In genomic region chr6:114430534-114431124, GRCh38 we compare ENCODE assay signal across 27 cellular contexts.
A peak's percentile ranks its signal among the peaks of the same experiment; 100 is the strongest.
DNase-seq lines count a peak whose midpoint lies in the region; FAIRE-seq and TF ChIP-seq lines count a peak whose summit lies in the region.
"Had no signal": no experiment of that assay in that cellular context is flagged by ENCODE, and none has a peak within 500 bp of the region (broad histone marks: within the 10 kb centered on the region; RNA-seq: fewer than 3 reads in every experiment).

No MANE protein-coding gene starts in this region.

- H3K9ac ChIP-seq in HUES64 (ENCODE audit: low read depth, low read length), result no peak overlapping the region

- H3K4me3 Mint-ChIP-seq in neural crest cell, result peak overlapping the region; percentile 1
- H3K4me3 Mint-ChIP-seq in activated CD4-positive, alpha-beta memory T cell treated with anti-CD3 and anti-CD28 coated beads, Interleukin-2, amount 10 ng/mL, durations not matched to agents 7 days and 5 days, result no peak overlapping the region
- H3K4me3 Mint-ChIP-seq: activated CD4-positive, alpha-beta T cell treated with anti-CD3 and anti-CD28 coated beads for 36 hours; activated naive CD8-positive, alpha-beta T cell treated with anti-CD3 and anti-CD28 coated beads, Interleukin-2, amount 50 U/mL, for 24 hours; activated T-cell treated with anti-CD3 and anti-CD28 coated beads, Interleukin-2, amount 50 U/mL, for 24 hours; CD4-positive, alpha-beta T cell; IgD-negative memory B cell; memory B cell; naive B cell; T-helper 1 cell treated with Interleukin-12 subunit alpha and Interleukin-12 subunit beta and Interleukin-4 antibody, amounts not matched to agents 30 μg/mL and 1 μg/mL, for 36 hours; type B pancreatic cell had no signal

- no peak for TF ChIP-seq CTCF in neural crest cell (conservative IDR thresholded peaks at IDR 0.05)

- peaks cover 20% of the 10 kb centered on the region for H3K4me1 Mint-ChIP-seq in neural crest cell
- no peaks in the 10 kb centered on the region for H3K4me1 Mint-ChIP-seq in activated CD4-positive, alpha-beta memory T cell treated with anti-CD3 and anti-CD28 coated beads, Interleukin-2, amount 10 ng/mL, durations not matched to agents 7 days and 5 days
- H3K4me1 Mint-ChIP-seq: activated CD4-positive, alpha-beta T cell treated with anti-CD3 and anti-CD28 coated beads for 36 hours; activated naive CD8-positive, alpha-beta T cell treated with anti-CD3 and anti-CD28 coated beads, Interleukin-2, amount 50 U/mL, for 24 hours; IgD-negative memory B cell; memory B cell; naive B cell had no signal

- H3K36me3 Mint-ChIP-seq in neural crest cell (ENCODE audit: low read depth), result no peaks in the 10 kb centered on the region
- no peaks in the 10 kb centered on the region for H3K36me3 Mint-ChIP-seq in activated CD4-positive, alpha-beta memory T cell treated with anti-CD3 and anti-CD28 coated beads, Interleukin-2, amount 10 ng/mL, durations not matched to agents 7 days and 5 days (ENCODE audit: low read depth)
- H3K36me3 Mint-ChIP-seq: IgD-negative memory B cell, memory B cell, naive B cell, type B pancreatic cell had no signal

- H3K27ac Mint-ChIP-seq in neural crest cell (ENCODE audit: unreplicated experiment), result no peak overlapping the region
- no peak overlapping the region for H3K27ac Mint-ChIP-seq in activated CD4-positive, alpha-beta memory T cell treated with anti-CD3 and anti-CD28 coated beads, Interleukin-2, amount 10 ng/mL, durations not matched to agents 7 days and 5 days
- H3K27ac Mint-ChIP-seq: activated CD4-positive, alpha-beta T cell treated with anti-CD3 and anti-CD28 coated beads for 36 hours; activated naive CD8-positive, alpha-beta T cell treated with anti-CD3 and anti-CD28 coated beads, Interleukin-2, amount 50 U/mL, for 24 hours; activated T-cell treated with anti-CD3 and anti-CD28 coated beads, Interleukin-2, amount 50 U/mL, for 24 hours; CD4-positive, alpha-beta T cell; IgD-negative memory B cell; memory B cell; naive B cell; T-helper 1 cell treated with Interleukin-12 subunit alpha and Interleukin-12 subunit beta and Interleukin-4 antibody, amounts not matched to agents 30 μg/mL and 1 μg/mL, for 36 hours; type B pancreatic cell had no signal

- no peak for FAIRE-seq in HTR-8/SVneo (lab: Jason Lieb, UNC)
- FAIRE-seq: RCC 7860, small intestine had no signal

- peak overlapping the region; percentile 6; the same call in 1 of the 2 replicates for H3K27ac ChIP-seq in HUES64 (ENCODE audit: low read depth, low read length)
- H3K27ac ChIP-seq: SJCRH30 had no signal

- H3K36me3 ChIP-seq in HUES64 (ENCODE audit: insufficient read depth, low read length), result no peaks in the 10 kb centered on the region
- H3K36me3 ChIP-seq: SJCRH30 had no signal

- POLR2A ChIA-PET in activated CD4-positive, alpha-beta memory T cell treated with anti-CD3 and anti-CD28 coated beads, Interleukin-2, amount 10 ng/mL, durations not matched to agents 7 days and 5 days (lab: Charles Lee), result no interaction called here

- peaks cover 68% of the 10 kb centered on the region for H3K27me3 Mint-ChIP-seq in neural crest cell (ENCODE audit: low read depth)
- H3K27me3 Mint-ChIP-seq in activated CD4-positive, alpha-beta memory T cell treated with anti-CD3 and anti-CD28 coated beads, Interleukin-2, amount 10 ng/mL, durations not matched to agents 7 days and 5 days, result no peaks in the 10 kb centered on the region
- H3K27me3 Mint-ChIP-seq: activated CD4-positive, alpha-beta T cell treated with anti-CD3 and anti-CD28 coated beads for 36 hours; activated naive CD8-positive, alpha-beta T cell treated with anti-CD3 and anti-CD28 coated beads, Interleukin-2, amount 50 U/mL, for 24 hours; activated T-cell treated with anti-CD3 and anti-CD28 coated beads, Interleukin-2, amount 50 U/mL, for 24 hours; CD4-positive, alpha-beta T cell; IgD-negative memory B cell; naive B cell had no signal

- CTCF ChIA-PET in activated CD4-positive, alpha-beta memory T cell treated with anti-CD3 and anti-CD28 coated beads, Interleukin-2, amount 10 ng/mL, durations not matched to agents 7 days and 5 days (lab: Charles Lee), result no interaction called here

- peaks cover 44% of the 10 kb centered on the region for H3K4me1 ChIP-seq in HUES64 (ENCODE audit: insufficient read depth, low read length)
- H3K4me1 ChIP-seq: SJCRH30 had no signal

- peak overlapping the region; percentile 4; the same call in 1 of the 2 replicates for H3K4me3 ChIP-seq in HUES64 (ENCODE audit: low read length)
- H3K4me3 ChIP-seq: SJCRH30 had no signal

- H3K27me3 ChIP-seq in HUES64 (ENCODE audit: insufficient read depth, low read length), result peaks cover 3% of the 10 kb centered on the region; the same call in 1 of the 2 replicates
- H3K27me3 ChIP-seq: SJCRH30 had no signal

- no peaks in the 10 kb centered on the region for H3K9me3 ChIP-seq in HUES64 (ENCODE audit: insufficient read depth, low read depth, low read length)
- H3K9me3 ChIP-seq: SJCRH30 had no signal

- no peaks in the 10 kb centered on the region for H3K9me3 Mint-ChIP-seq in neural crest cell
- H3K9me3 Mint-ChIP-seq in activated CD4-positive, alpha-beta memory T cell treated with anti-CD3 and anti-CD28 coated beads, Interleukin-2, amount 10 ng/mL, durations not matched to agents 7 days and 5 days, result no peaks in the 10 kb centered on the region
- H3K9me3 Mint-ChIP-seq: activated T-cell treated with anti-CD3 and anti-CD28 coated beads, Interleukin-2, amount 50 U/mL, for 24 hours; CD4-positive, alpha-beta T cell; IgD-negative memory B cell; type B pancreatic cell had no signal

- peak; percentile 32 for DNase-seq in NCI-H2107 treated with DMSO at 0.1 percent for 48 hours (lab: John Stamatoyannopoulos, UW; ENCODE audit: unreplicated experiment)
- DNase-seq in NCI-H2107 (lab: John Stamatoyannopoulos, UW), result no peak
- DNase-seq in SW480 (ENCODE audit: low spot score), result peak; percentile 8
- DNase-seq in neural crest cell (ENCODE audit: low read depth, low spot score), result peak; percentile 4
- DNase-seq in HTR-8/SVneo (ENCODE audit: insufficient read length, low spot score), result no peak
- no peak for DNase-seq in activated CD4-positive, alpha-beta memory T cell treated with anti-CD3 and anti-CD28 coated beads, Interleukin-2, amount 10 ng/mL, durations not matched to agents 7 days and 5 days
- DNase-seq in anterior cingulate cortex (lab: John Stamatoyannopoulos, UW), result no peak
- DNase-seq: 8988T; activated CD4-positive, alpha-beta T cell treated with anti-CD3 and anti-CD28 coated beads for 36 hours; activated gamma-delta T cell treated with Interleukin-2 at 50 U/mL for 16 hours; activated naive CD8-positive, alpha-beta T cell treated with anti-CD3 and anti-CD28 coated beads, Interleukin-2, amount 50 U/mL, for 24 hours; activated T-cell treated with anti-CD3 and anti-CD28 coated beads, Interleukin-2, amount 50 U/mL, for 24 hours; CD4-positive, alpha-beta T cell; cerebellar nuclear complex; GOT3; naive B cell; NCI-H1417; NCI-H226; small intestine; stimulated activated CD4-positive, alpha-beta T cell treated with anti-CD3 and anti-CD28 coated beads, Interleukin-1b, Interleukin-23, amount 100 ng/mL, for 48 hours had no signal

- WGBS in HUES64, result 23% methylated on average over 4 of the region's 4 CpGs

Comparison
In these comparisons a context has a peak if more than half of its experiments do, and no peak if none do; other contexts are left out.
1. DNase-seq: peak in NCI-H2107 treated with DMSO at 0.1 percent for 48 hours (single experiment), SW480 (single experiment) and neural crest cell (single experiment); none in NCI-H2107 (single experiment), HTR-8/SVneo (single experiment), activated CD4-positive, alpha-beta memory T cell treated with anti-CD3 and anti-CD28 coated beads, Interleukin-2, amount 10 ng/mL, durations not matched to agents 7 days and 5 days (single experiment) and anterior cingulate cortex (0 of 58).